Comparison of ENCODE assay signal across 9 cellular contexts in genomic region chr11:126113515-126113957, GRCh38. TPM values are rescaled to one million over a fixed set of nuclear protein-coding genes. Genes with fewer than 3 reads are reported as not detected.
DNase-seq lines count a peak whose midpoint lies in the region; ATAC-seq and TF ChIP-seq lines count a peak whose summit lies in the region.
"Had no signal": no experiment of that assay in that cellular context is flagged by ENCODE, and none has a peak within 500 bp of the region (broad histone marks: within the 10 kb centered on the region; RNA-seq: fewer than 3 reads in every experiment).

No MANE protein-coding gene starts in this region.

- no peak overlapping the region for H2BK120ac ChIP-seq in mesendoderm (ENCODE audit: low read depth, low read length)

- H3K23ac ChIP-seq in mesendoderm (ENCODE audit: low read length) = no peak overlapping the region

- H3K56ac ChIP-seq in mesendoderm (ENCODE audit: low read length) = no peak overlapping the region

- no peak for ATAC-seq in GM21528 (IDR thresholded peaks at IDR 0.05; ENCODE audit: low FRiP score, unreplicated experiment)
- ATAC-seq in GM19023 (IDR thresholded peaks at IDR 0.05; ENCODE audit: unreplicated experiment) = no peak

- no peak overlapping the region for H3K4ac ChIP-seq in mesendoderm (ENCODE audit: low read depth, low read length)

- no CpG with 5 or more reads among the region's 7 CpGs for WGBS in mesendoderm (ENCODE audit: extremely low coverage, insufficient coverage, low lambda C conversion rate)

- H2BK15ac ChIP-seq in mesendoderm (replicated peaks; ENCODE audit: low read depth) = no peak overlapping the region

- H3K4me3 ChIP-seq in coronary artery (no peak overlapping the region), mesendoderm (ENCODE audit: low read length) (no peak overlapping the region)

- H4K8ac ChIP-seq in mesendoderm (ENCODE audit: low read depth, low read length) = no peak overlapping the region

- no peaks in the 10 kb centered on the region for H3K79me2 ChIP-seq in mesendoderm (ENCODE audit: control insufficient read depth, insufficient read depth, low read length)

- no peak overlapping the region for H3K9ac ChIP-seq in mesendoderm (ENCODE audit: low read length)

- peaks cover 2% of the 10 kb centered on the region for H3K4me1 ChIP-seq in mesendoderm (ENCODE audit: control insufficient read depth, low read depth, low read length)

- no peaks in the 10 kb centered on the region for H3K27me3 ChIP-seq in mesendoderm (ENCODE audit: insufficient read depth, low read length, poor library complexity)

- no peak overlapping the region for H4K5ac ChIP-seq in mesendoderm (ENCODE audit: low read length)

- H3K36me3 ChIP-seq in mesendoderm (ENCODE audit: control insufficient read depth, insufficient read depth, low read length) = no peaks in the 10 kb centered on the region

- no peak overlapping the region for H2AK5ac ChIP-seq in mesendoderm (ENCODE audit: low read length)

- H3K79me1 ChIP-seq in mesendoderm (ENCODE audit: low read length) = no peaks in the 10 kb centered on the region

- TF ChIP-seq CTCF in coronary artery (IDR thresholded peaks at IDR 0.05) (no peak), GM20000 (IDR thresholded peaks at IDR 0.05; ENCODE audit: extremely low read depth, missing control alignments) (no peak)

- H3K27ac ChIP-seq in coronary artery (peak overlapping the region; percentile 73 to 80), mesendoderm (ENCODE audit: low read depth, low read length) (no peak overlapping the region)
- H3K27ac ChIP-seq: HL-60 had no signal

- H3K4me2 ChIP-seq in mesendoderm (ENCODE audit: low read length) = no peak overlapping the region

- H2BK5ac ChIP-seq in mesendoderm (ENCODE audit: low read length) = no peak overlapping the region

- no peak overlapping the region for H3K18ac ChIP-seq in mesendoderm (ENCODE audit: low read length)

- peak; percentile 95 for DNase-seq in DMS79 (lab: John Stamatoyannopoulos, UW)
- peak; percentile 92 to 96 for DNase-seq in NCI-H446 (lab: John Stamatoyannopoulos, UW)
- peak; percentile 96 for DNase-seq in coronary artery (ENCODE audit: low spot score)
- DNase-seq in mesendoderm = peak; percentile 91
- no peak for DNase-seq in GM20000 (ENCODE audit: low spot score)
- no peak for DNase-seq in activated CD4-positive, alpha-beta T cell treated with anti-CD3 and anti-CD28 coated beads, Interleukin-2, amount 50 U/mL, for 1 hour

RNA-seq across cellular contexts. Expression of gene CDON, which starts 50.9 kb away (rescaled TPM):
- polyA plus RNA-seq in mesendoderm (2013, experiment 1 of 2) = 6.7 TPM
- polyA plus RNA-seq in mesendoderm (2013, experiment 2 of 2) = 7.5 TPM

Comparison
In these comparisons a context has a peak if more than half of its experiments do, and no peak if none do; other contexts are left out.
1. DNase-seq: peak in DMS79 (single experiment), NCI-H446 (2 of 2), coronary artery (single experiment) and mesendoderm (single experiment); none in GM20000 (single experiment) and activated CD4-positive, alpha-beta T cell treated with anti-CD3 and anti-CD28 coated beads, Interleukin-2, amount 50 U/mL, for 1 hour (single experiment).